ENCODE assay signal across 1 cellular context in the genomic region with DNA sequence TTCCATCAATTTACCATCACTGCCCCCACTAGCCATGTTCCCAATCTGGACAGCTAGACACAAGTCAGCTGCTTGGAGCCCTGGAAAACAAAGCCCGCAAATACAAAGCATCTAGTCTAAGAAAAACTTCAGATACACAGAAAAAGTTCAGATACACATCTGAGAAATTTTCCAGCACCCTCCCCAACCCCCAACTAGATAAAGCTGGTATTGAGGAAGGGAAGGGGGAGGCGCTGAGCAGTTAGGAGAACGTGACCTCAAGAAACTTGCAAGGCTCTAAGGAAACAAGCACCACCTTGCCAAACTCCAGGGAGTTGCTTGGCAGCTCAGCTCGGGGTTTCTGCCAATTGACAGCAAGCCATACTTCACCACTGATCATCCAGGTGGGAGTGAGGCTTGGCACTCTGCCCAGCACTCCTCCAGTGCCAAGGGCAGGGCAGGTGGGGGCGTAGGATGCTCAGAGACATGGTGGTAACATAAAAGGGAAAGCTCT.
TF ChIP-seq lines count a peak whose summit lies in the region.

No MANE protein-coding gene starts in this region.

TF ChIP-seq in SK-N-SH, 30 proteins besides CTCF, POLR2A, EP300 and RAD21:
- TF ChIP-seq NFIC (IDR thresholded peaks at IDR 0.05; ENCODE audit: borderline replicate concordance) (peak; percentile 44; the same call in 1 of the 2 replicates), TCF12 (IDR thresholded peaks at IDR 0.05) (peak; percentile 14; the same call in 1 of the 2 replicates), FOXM1 (IDR thresholded peaks at IDR 0.05; ENCODE audit: low read depth) (no peak)
